Comparison of ENCODE assay signal across 9 cellular contexts in the genomic region with DNA sequence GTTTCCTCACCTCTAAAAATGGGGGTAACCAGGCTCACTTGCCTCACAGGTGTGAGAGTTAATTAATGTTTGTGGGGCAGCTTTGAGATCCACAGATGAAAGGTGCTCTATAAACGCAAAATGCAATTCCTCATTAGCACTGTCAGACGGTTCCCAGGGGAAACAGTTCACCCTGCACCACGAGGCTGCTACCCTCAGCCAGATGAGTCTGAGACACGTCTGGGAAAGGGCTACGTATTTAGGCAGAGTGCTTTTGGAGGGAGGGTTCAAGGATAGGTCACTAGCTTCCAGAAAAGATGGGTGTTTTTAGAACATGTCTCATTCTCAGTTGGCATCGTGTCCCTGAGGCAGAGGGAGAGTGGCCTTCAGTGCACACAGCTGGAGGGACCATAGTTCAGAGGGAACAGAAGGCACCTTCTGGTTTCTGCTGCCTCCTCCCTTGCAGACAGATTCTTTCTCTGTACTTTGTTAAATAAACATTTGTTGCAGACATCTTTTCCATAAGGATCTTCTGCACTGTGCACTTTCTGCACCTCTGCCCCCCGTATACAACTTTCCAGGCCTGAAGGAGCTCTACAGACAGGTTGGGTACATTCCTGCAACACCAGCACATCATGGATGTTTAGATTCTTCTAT.
DNase-seq lines count a peak whose midpoint lies in the region; ATAC-seq, FAIRE-seq and TF ChIP-seq lines count a peak whose summit lies in the region.
"Had no signal": no experiment of that assay in that cellular context is flagged by ENCODE, and none has a peak within 500 bp of the region (broad histone marks: within the 10 kb centered on the region; RNA-seq: fewer than 3 reads in every experiment).

No MANE protein-coding gene starts in this region.

- no peaks in the 10 kb centered on the region for H4K20me1 ChIP-seq in hepatocyte (ENCODE audit: insufficient read depth, poor library complexity, severe bottlenecking)

- no peak overlapping the region for H2AFZ ChIP-seq in hepatocyte

- H3K4me1 Mint-ChIP-seq in activated T-cell treated with anti-CD3 and anti-CD28 coated beads, Interleukin-2, amount 50 U/mL, for 4 hours (ENCODE audit: low read depth) = peaks cover 97% of the 10 kb centered on the region
- peaks cover 93% of the 10 kb centered on the region for H3K4me1 Mint-ChIP-seq in activated T-helper 1 cell treated with anti-CD3 and anti-CD28 coated beads, Interleukin-12 subunit alpha, Interleukin-12 subunit beta, Interleukin-2, Interleukin-4 antibody, amounts not matched to agents 30 ng/mL and 10 ng/mL and 1 ng/mL, durations not matched to agents 14 hours and 24 hours and 36 hours (ENCODE audit: low read depth)

- H3K4me3 ChIP-seq in hepatocyte (no peak overlapping the region), tibial artery (no peak overlapping the region)

- H3K4me2 ChIP-seq in hepatocyte = no peak overlapping the region

- FAIRE-seq in frontal cortex (lab: Jason Lieb, UNC) = no peak

- peaks cover 22% of the 10 kb centered on the region for H3K4me1 ChIP-seq in hepatocyte (ENCODE audit: insufficient read depth)
- peaks cover 0 to 21% (median 2%) of the 10 kb centered on the region in 4 donors for H3K4me1 ChIP-seq in tibial artery

- peak overlapping the region; percentile 94 for H3K27ac ChIP-seq in hepatocyte
- peak overlapping the region; percentile 56 to 75 for H3K27ac ChIP-seq in tibial artery

- H3K27me3 Mint-ChIP-seq in activated T-cell treated with anti-CD3 and anti-CD28 coated beads, Interleukin-2, amount 50 U/mL, for 4 hours (ENCODE audit: low read depth) = no peaks in the 10 kb centered on the region
- no peaks in the 10 kb centered on the region for H3K27me3 Mint-ChIP-seq in activated T-helper 1 cell treated with anti-CD3 and anti-CD28 coated beads, Interleukin-12 subunit alpha, Interleukin-12 subunit beta, Interleukin-2, Interleukin-4 antibody, amounts not matched to agents 30 ng/mL and 10 ng/mL and 1 ng/mL, durations not matched to agents 14 hours and 24 hours and 36 hours (ENCODE audit: insufficient read depth)

- ATAC-seq in activated T-cell treated with anti-CD3 and anti-CD28 coated beads, Interleukin-2, amount 50 U/mL, for 4 hours = no peak
- ATAC-seq in HG02610 (IDR thresholded peaks at IDR 0.05; ENCODE audit: unreplicated experiment) = no peak

- H3K9me2 ChIP-seq in hepatocyte (replicated peaks; ENCODE audit: insufficient read depth) = no peaks in the 10 kb centered on the region

- peaks cover 47% of the 10 kb centered on the region for H3K36me3 Mint-ChIP-seq in activated T-cell treated with anti-CD3 and anti-CD28 coated beads, Interleukin-2, amount 50 U/mL, for 4 hours (ENCODE audit: insufficient read depth)
- peaks cover 59% of the 10 kb centered on the region for H3K36me3 Mint-ChIP-seq in activated T-helper 1 cell treated with anti-CD3 and anti-CD28 coated beads, Interleukin-12 subunit alpha, Interleukin-12 subunit beta, Interleukin-2, Interleukin-4 antibody, amounts not matched to agents 30 ng/mL and 10 ng/mL and 1 ng/mL, durations not matched to agents 14 hours and 24 hours and 36 hours (ENCODE audit: low read depth)

- H3K4me3 Mint-ChIP-seq in activated T-cell treated with anti-CD3 and anti-CD28 coated beads, Interleukin-2, amount 50 U/mL, for 4 hours = peak overlapping the region; percentile 45
- peak overlapping the region; percentile 56 for H3K4me3 Mint-ChIP-seq in activated T-helper 1 cell treated with anti-CD3 and anti-CD28 coated beads, Interleukin-12 subunit alpha, Interleukin-12 subunit beta, Interleukin-2, Interleukin-4 antibody, amounts not matched to agents 30 ng/mL and 10 ng/mL and 1 ng/mL, durations not matched to agents 14 hours and 24 hours and 36 hours

- H3K36me3 ChIP-seq in hepatocyte (replicated peaks; ENCODE audit: insufficient read depth, low read depth) (no peaks in the 10 kb centered on the region), tibial artery (peaks cover 0 to 26% (median 0%) of the 10 kb centered on the region in 3 donors)

- WGBS in hepatocyte (ENCODE audit: low lambda C conversion rate, missing lambda C conversion rate) = 71% methylated on average over 7 of the region's 7 CpGs

- H3K27ac Mint-ChIP-seq in activated T-helper 1 cell treated with anti-CD3 and anti-CD28 coated beads, Interleukin-12 subunit alpha, Interleukin-12 subunit beta, Interleukin-2, Interleukin-4 antibody, amounts not matched to agents 30 ng/mL and 10 ng/mL and 1 ng/mL, durations not matched to agents 14 hours and 24 hours and 36 hours = peak overlapping the region; percentile 93

- H3K79me2 ChIP-seq in hepatocyte = peaks cover 8% of the 10 kb centered on the region

- in situ Hi-C loops in KBM-7 (cut with MboI; ENCODE audit: low pct_unique_long_range_greater_than_20kb, low sequenced_read_pairs) = no loop called here

- TF ChIP-seq CTCF in hepatocyte (IDR thresholded peaks at IDR 0.05; ENCODE audit: poor library complexity) (no peak), tibial artery (IDR thresholded peaks at IDR 0.05) (no peak)

- intact Hi-C loops in activated T-helper 1 cell treated with anti-CD3 and anti-CD28 coated beads, Interleukin-12 subunit alpha, Interleukin-12 subunit beta, Interleukin-2, Interleukin-4 antibody, amounts not matched to agents 30 ng/mL and 10 ng/mL and 1 ng/mL, durations not matched to agents 14 hours and 24 hours and 36 hours (cut with micrococcal nuclease) = loop anchor here (5.0 kb wide), 3 partner anchors 101 to 329 kb away; no protein-coding TSS in a partner anchor
- intact Hi-C loops in tibial artery (cut with DNase I; ENCODE audit: low total_unique reads) = no loop called here

- H3K27me3 ChIP-seq in hepatocyte = no peaks in the 10 kb centered on the region
- no peaks in the 10 kb centered on the region for H3K27me3 ChIP-seq in tibial artery

- H3K9me3 ChIP-seq in hepatocyte (ENCODE audit: low read depth) (no peaks in the 10 kb centered on the region), tibial artery (peaks cover 0 to 5% (median 3%) of the 10 kb centered on the region in 3 donors)
- H3K9me3 ChIP-seq: Caco-2 had no signal

- no peaks in the 10 kb centered on the region for H3K9me3 Mint-ChIP-seq in activated T-cell treated with anti-CD3 and anti-CD28 coated beads, Interleukin-2, amount 50 U/mL, for 4 hours
- H3K9me3 Mint-ChIP-seq in activated T-helper 1 cell treated with anti-CD3 and anti-CD28 coated beads, Interleukin-12 subunit alpha, Interleukin-12 subunit beta, Interleukin-2, Interleukin-4 antibody, amounts not matched to agents 30 ng/mL and 10 ng/mL and 1 ng/mL, durations not matched to agents 14 hours and 24 hours and 36 hours = no peaks in the 10 kb centered on the region

- no peak for DNase-seq in activated T-cell treated with anti-CD3 and anti-CD28 coated beads, Interleukin-2, amount 50 U/mL, for 4 hours
- DNase-seq in activated T-cell treated with anti-CD3 and anti-CD28 coated beads for 4 hours (no peak), hepatocyte (ENCODE audit: low spot score) (no peak), tibial artery (no peak), frontal cortex (ENCODE audit: low spot score in 2 of 2) (no peak), KBM-7 (no peak)
- no peak for DNase-seq in activated T-helper 1 cell treated with anti-CD3 and anti-CD28 coated beads, Interleukin-12 subunit alpha, Interleukin-12 subunit beta, Interleukin-2, Interleukin-4 antibody, amounts not matched to agents 30 ng/mL and 10 ng/mL and 1 ng/mL, durations not matched to agents 14 hours and 24 hours and 36 hours (ENCODE audit: low spot score)
- DNase-seq: Caco-2 had no signal
